Comparison of ENCODE assay signal across 11 cellular contexts in genomic region chr4:60724623-60725022, GRCh38.
DNase-seq lines count a peak whose midpoint lies in the region; ATAC-seq and TF ChIP-seq lines count a peak whose summit lies in the region.
"Had no signal": no experiment of that assay in that cellular context is flagged by ENCODE, and none has a peak within 500 bp of the region (broad histone marks: within the 10 kb centered on the region; RNA-seq: fewer than 3 reads in every experiment).

No MANE protein-coding gene starts in this region.

- no peaks in the 10 kb centered on the region for H4K20me1 ChIP-seq in mammary epithelial cell (ENCODE audit: insufficient read depth, low read length)

- no peaks in the 10 kb centered on the region for H3K36me3 ChIP-seq in ACC112 (ENCODE audit: insufficient read depth, low read length)
- no peaks in the 10 kb centered on the region for H3K36me3 ChIP-seq in mammary epithelial cell (ENCODE audit: insufficient read depth, low read length)

- no TSS peak for BruUV-seq in mammary epithelial cell (replicated peaks; lab: Mats Ljungman, UMichigan)

- no peaks in the 10 kb centered on the region for H3K4me1 Mint-ChIP-seq in natural killer cell treated with Interleukin-12 subunit alpha and Interleukin-12 subunit beta and Interleukin-15 and Interleukin-18, amount 100 ng/mL, for 72 hours (ENCODE audit: low read depth in 2 of 2)
- no peaks in the 10 kb centered on the region for H3K4me1 Mint-ChIP-seq in activated CD8-positive, alpha-beta memory T cell treated with anti-CD3 and anti-CD28 coated beads, Interleukin-2, amount 10 ng/mL, durations not matched to agents 7 days and 5 days

- no peak overlapping the region for H3K27ac Mint-ChIP-seq in natural killer cell treated with Interleukin-12 subunit alpha and Interleukin-12 subunit beta and Interleukin-15 and Interleukin-18, amount 100 ng/mL, for 72 hours
- H3K27ac Mint-ChIP-seq in activated CD8-positive, alpha-beta memory T cell treated with anti-CD3 and anti-CD28 coated beads, Interleukin-2, amount 10 ng/mL, durations not matched to agents 7 days and 5 days, result no peak overlapping the region
- H3K27ac Mint-ChIP-seq: activated T-cell treated with anti-CD3 and anti-CD28 coated beads, Interleukin-2, amount 50 U/mL, for 24 hours had no signal

- peak overlapping the region; percentile 77 for H2AFZ ChIP-seq in ACC112 (ENCODE audit: low read length, unreplicated experiment)
- peak overlapping the region; percentile 62 for H2AFZ ChIP-seq in mammary epithelial cell (ENCODE audit: low read depth, low read length)

- no peak for TF ChIP-seq CTCF in mammary epithelial cell (conservative IDR thresholded peaks at IDR 0.05 in 1 of 2, IDR thresholded peaks at IDR 0.05 in 1 of 2; ENCODE audit: extremely low read depth in 1 of 2, insufficient read depth in 1 of 2, low read depth in 1 of 2, low read length in 2 of 2)

- H3K4me1 ChIP-seq in ACC112 (ENCODE audit: control insufficient read depth, insufficient read depth, low read length, unreplicated experiment) (peaks cover 33% of the 10 kb centered on the region), mammary epithelial cell (ENCODE audit: insufficient read depth, low read length) (peaks cover 21% of the 10 kb centered on the region)

- no peaks in the 10 kb centered on the region for H3K27me3 Mint-ChIP-seq in natural killer cell treated with Interleukin-12 subunit alpha and Interleukin-12 subunit beta and Interleukin-15 and Interleukin-18, amount 100 ng/mL, for 72 hours
- no peaks in the 10 kb centered on the region for H3K27me3 Mint-ChIP-seq in activated CD8-positive, alpha-beta memory T cell treated with anti-CD3 and anti-CD28 coated beads, Interleukin-2, amount 10 ng/mL, durations not matched to agents 7 days and 5 days
- H3K27me3 Mint-ChIP-seq: activated T-cell treated with anti-CD3 and anti-CD28 coated beads, Interleukin-2, amount 50 U/mL, for 24 hours had no signal

- intact Hi-C loops in mammary epithelial cell (cut with micrococcal nuclease) (no loop called here), posterior cingulate gyrus (cut with DNase I) (no loop called here)

- CTCF ChIA-PET in mammary epithelial cell (lab: Charles Lee; ENCODE audit: low non-redundant PET), result interaction anchor here (0.6 kb wide), 1 partner anchor 182 kb away, joined by 3 read pairs; no protein-coding TSS in a partner anchor
- CTCF ChIA-PET in activated CD8-positive, alpha-beta memory T cell treated with anti-CD3 and anti-CD28 coated beads, Interleukin-2, amount 10 ng/mL, durations not matched to agents 7 days and 5 days (lab: Charles Lee), result no interaction called here

- no peak for ATAC-seq in natural killer cell treated with Interleukin-12 subunit alpha and Interleukin-12 subunit beta and Interleukin-15 and Interleukin-18, amount 100 ng/mL, for 72 hours
- no peak for ATAC-seq in activated CD8-positive, alpha-beta memory T cell treated with anti-CD3 and anti-CD28 coated beads, Interleukin-2, amount 10 ng/mL, durations not matched to agents 7 days and 5 days

- H3K27me3 ChIP-seq in ACC112 (ENCODE audit: insufficient read depth, low read length), result no peaks in the 10 kb centered on the region
- no peaks in the 10 kb centered on the region for H3K27me3 ChIP-seq in mammary epithelial cell (ENCODE audit: insufficient read depth, low read length)

- 75% methylated on average over 3 of the region's 3 CpGs for WGBS in mammary epithelial cell (ENCODE audit: low coverage, missing lambda C conversion rate)

- peaks cover 9% of the 10 kb centered on the region for H3K9me3 Mint-ChIP-seq in natural killer cell treated with Interleukin-12 subunit alpha and Interleukin-12 subunit beta and Interleukin-15 and Interleukin-18, amount 100 ng/mL, for 72 hours
- peaks cover 10% of the 10 kb centered on the region for H3K9me3 Mint-ChIP-seq in activated CD8-positive, alpha-beta memory T cell treated with anti-CD3 and anti-CD28 coated beads, Interleukin-2, amount 10 ng/mL, durations not matched to agents 7 days and 5 days (ENCODE audit: low read depth)

- H3K4me3 Mint-ChIP-seq in natural killer cell treated with Interleukin-12 subunit alpha and Interleukin-12 subunit beta and Interleukin-15 and Interleukin-18, amount 100 ng/mL, for 72 hours, result no peak overlapping the region
- no peak overlapping the region for H3K4me3 Mint-ChIP-seq in activated CD8-positive, alpha-beta memory T cell treated with anti-CD3 and anti-CD28 coated beads, Interleukin-2, amount 10 ng/mL, durations not matched to agents 7 days and 5 days
- H3K4me3 Mint-ChIP-seq: activated T-cell treated with anti-CD3 and anti-CD28 coated beads, Interleukin-2, amount 50 U/mL, for 24 hours had no signal

- H3K4me2 ChIP-seq in mammary epithelial cell (ENCODE audit: insufficient read depth, low read depth, low read length), result no peak overlapping the region

- dilution Hi-C loops in mammary epithelial cell (cut with HindIII; ENCODE audit: low sequenced_read_pairs), result no loop called here

- H3K27ac ChIP-seq in ACC112 (ENCODE audit: low read depth, low read length) (peak overlapping the region; percentile 83), mammary epithelial cell (ENCODE audit: insufficient read depth, low read depth, low read length) (no peak overlapping the region)

- H3K4me3 ChIP-seq in ACC112 (ENCODE audit: low read depth, low read length), result no peak overlapping the region
- no peak overlapping the region for H3K4me3 ChIP-seq in mammary epithelial cell (replicated peaks in 1 of 3; ENCODE audit: insufficient read depth in 1 of 3, low read depth in 2 of 3, low read length in 3 of 3)

- in situ Hi-C loops in mammary epithelial cell (cut with MboI; ENCODE audit: low sequenced_read_pairs in 2 of 2), result no loop called here

- no peaks in the 10 kb centered on the region for H3K36me3 Mint-ChIP-seq in natural killer cell treated with Interleukin-12 subunit alpha and Interleukin-12 subunit beta and Interleukin-15 and Interleukin-18, amount 100 ng/mL, for 72 hours
- no peaks in the 10 kb centered on the region for H3K36me3 Mint-ChIP-seq in activated CD8-positive, alpha-beta memory T cell treated with anti-CD3 and anti-CD28 coated beads, Interleukin-2, amount 10 ng/mL, durations not matched to agents 7 days and 5 days

- DNase-seq in HPDE6-E6E7 (ENCODE audit: extremely low spot score) (peak; percentile 19), mammary epithelial cell (peak; percentile 39), islet precursor cell (peak; percentile 89), posterior cingulate gyrus (no peak)
- DNase-seq in activated naive CD4-positive, alpha-beta T cell treated with Interleukin-2 at 50 U/mL for 16 hours, result no peak
- DNase-seq in natural killer cell treated with Interleukin-12 subunit alpha and Interleukin-12 subunit beta and Interleukin-15 and Interleukin-18, amount 100 ng/mL, for 72 hours (ENCODE audit: low spot score), result no peak
- DNase-seq in activated CD8-positive, alpha-beta memory T cell treated with anti-CD3 and anti-CD28 coated beads, Interleukin-2, amount 10 ng/mL, durations not matched to agents 7 days and 5 days, result no peak
- DNase-seq: activated T-cell treated with anti-CD3 and anti-CD28 coated beads, Interleukin-2, amount 50 U/mL, for 24 hours; NCI-H1436 treated with DMSO at 0.1 percent for 48 hours; stimulated activated CD4-positive, alpha-beta T cell treated with anti-CD3 and anti-CD28 coated beads, Interleukin-1b, Interleukin-23, amount 100 ng/mL, for 48 hours had no signal

- H3K9ac ChIP-seq in mammary epithelial cell (ENCODE audit: insufficient read depth, low read length), result no peak overlapping the region

- no peaks in the 10 kb centered on the region for H3K9me3 ChIP-seq in mammary epithelial cell (replicated peaks; ENCODE audit: insufficient read depth, low read length)

- H3K79me2 ChIP-seq in ACC112 (ENCODE audit: control insufficient read depth, insufficient read depth, low read length, unreplicated experiment) (no peaks in the 10 kb centered on the region), mammary epithelial cell (ENCODE audit: insufficient read depth, low read length) (no peaks in the 10 kb centered on the region)

Comparison
In these comparisons a context has a peak if more than half of its experiments do, and no peak if none do; other contexts are left out.
1. DNase-seq: peak in HPDE6-E6E7 (single experiment), mammary epithelial cell (single experiment) and islet precursor cell (single experiment); none in activated naive CD4-positive, alpha-beta T cell treated with Interleukin-2 at 50 U/mL for 16 hours (single experiment), natural killer cell treated with Interleukin-12 subunit alpha and Interleukin-12 subunit beta and Interleukin-15 and Interleukin-18, amount 100 ng/mL, for 72 hours (single experiment), posterior cingulate gyrus (0 of 10) and activated CD8-positive, alpha-beta memory T cell treated with anti-CD3 and anti-CD28 coated beads, Interleukin-2, amount 10 ng/mL, durations not matched to agents 7 days and 5 days (single experiment).